ENCODE assay signal across 8 cellular contexts in the genomic region with DNA sequence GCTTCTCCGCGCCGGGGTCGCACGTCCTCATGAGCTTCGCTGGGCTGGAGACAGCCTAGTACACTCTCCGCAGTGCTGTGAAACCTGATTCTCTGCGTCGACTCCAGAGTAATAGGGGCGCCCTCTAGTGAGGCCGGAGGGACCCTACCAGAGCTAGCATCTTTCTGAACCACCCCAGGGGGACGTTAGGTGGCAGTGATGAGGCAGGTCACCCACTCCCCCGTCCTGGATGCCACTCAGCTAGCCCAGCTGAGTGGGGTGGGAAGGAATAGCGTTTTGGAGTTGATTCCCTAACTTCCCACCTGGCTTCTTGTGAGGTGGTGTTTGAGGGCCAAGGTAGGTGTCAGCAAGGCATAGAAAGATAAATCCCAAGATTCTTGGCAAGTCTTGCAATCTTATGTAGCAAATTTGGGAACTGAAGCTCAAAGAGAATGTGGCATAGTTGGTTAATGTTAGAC. TPM values are rescaled to one million over a fixed set of nuclear protein-coding genes. Genes with fewer than 3 reads are reported as not detected.
DNase-seq lines count a peak whose midpoint lies in the region; ATAC-seq and TF ChIP-seq lines count a peak whose summit lies in the region.

No MANE protein-coding gene starts in this region.

- H3K27ac ChIP-seq in H9 (ENCODE audit: insufficient read length, low read depth, low read length), result no peak overlapping the region
- H3K27ac ChIP-seq in foreskin keratinocyte, result no peak overlapping the region

- no peak overlapping the region for H3T11ph ChIP-seq in H9 (ENCODE audit: low read length)

- no peak overlapping the region for H2BK120ac ChIP-seq in H9 (ENCODE audit: low read depth, low read length, poor library complexity, severe bottlenecking)

- H3K79me2 ChIP-seq in H9 (ENCODE audit: insufficient read depth, low read length), result no peaks in the 10 kb centered on the region

- no peak overlapping the region for H3K4ac ChIP-seq in H9 (ENCODE audit: low read depth, low read length)

- no peak overlapping the region for H2AFZ ChIP-seq in H9 (ENCODE audit: low read length)

- H2AK5ac ChIP-seq in H9 (ENCODE audit: insufficient read length, low read length), result no peak overlapping the region

- WGBS in H9 (ENCODE audit: extremely low coverage, insufficient read length, low lambda C conversion rate), result no CpG with 5 or more reads among the region's 14 CpGs

- no peak overlapping the region for H3K9ac ChIP-seq in H9 (ENCODE audit: extremely low read depth, insufficient read length, low read length)

- H3K9me3 ChIP-seq in H9 (ENCODE audit: control insufficient read depth, low read depth, low read length), result no peaks in the 10 kb centered on the region

- no peak overlapping the region for H4K8ac ChIP-seq in H9 (replicated peaks; ENCODE audit: insufficient read length, low read depth, low read length)

- peaks cover 6% of the 10 kb centered on the region for H4K20me1 ChIP-seq in H9 (ENCODE audit: control insufficient read depth, insufficient read depth, insufficient read length)

- H2BK20ac ChIP-seq in H9 (ENCODE audit: low read depth, low read length, poor library complexity, severe bottlenecking), result no peak overlapping the region

- H4K91ac ChIP-seq in H9 (ENCODE audit: insufficient read length, low read depth, low read length), result no peak overlapping the region

- H3K9me3 Mint-ChIP-seq in H9, result peaks cover 6 to 13% of the 10 kb centered on the region in 2 experiments
- H3K9me3 Mint-ChIP-seq in activated T-helper 17 cell treated with anti-CD3 and anti-CD28 coated beads, Interleukin-2, amount 50 U/mL, for 72 hours, result no peaks in the 10 kb centered on the region

- H3K23me2 ChIP-seq in H9 (ENCODE audit: insufficient read length, low read depth, low read length, poor library complexity, severe bottlenecking), result peaks cover 2% of the 10 kb centered on the region

- H3K27me3 ChIP-seq in H9 (ENCODE audit: insufficient read depth, low read length) (peaks cover 47% of the 10 kb centered on the region), foreskin keratinocyte (peaks cover 49% of the 10 kb centered on the region)

- peak; percentile 98 for ATAC-seq in activated T-helper 17 cell treated with anti-CD3 and anti-CD28 coated beads, Interleukin-2, amount 50 U/mL, for 72 hours (replicated peaks)
- ATAC-seq in foreskin keratinocyte, result peak; percentile 88

- H3K27ac Mint-ChIP-seq in H9, result no peak overlapping the region
- no peak overlapping the region for H3K27ac Mint-ChIP-seq in activated T-helper 17 cell treated with anti-CD3 and anti-CD28 coated beads, Interleukin-2, amount 50 U/mL, for 72 hours

- peak overlapping the region in 1 of 2 experiments; percentile 70; a peak in 3 of 5 replicates for H3K4me3 Mint-ChIP-seq in H9
- peak overlapping the region; percentile 57 for H3K4me3 Mint-ChIP-seq in activated T-helper 17 cell treated with anti-CD3 and anti-CD28 coated beads, Interleukin-2, amount 50 U/mL, for 72 hours

- TF ChIP-seq CTCF in H9 (conservative IDR thresholded peaks at IDR 0.05) (peak; percentile 100), foreskin keratinocyte (conservative IDR thresholded peaks at IDR 0.05) (peak; percentile 99)

- no peak overlapping the region for H2BK12ac ChIP-seq in H9 (ENCODE audit: insufficient read length, low read depth, low read length)

- H3K4me1 ChIP-seq in H9 (ENCODE audit: insufficient read depth, low read length) (no peaks in the 10 kb centered on the region; the same call in 1 of the 2 replicates), foreskin keratinocyte (peaks cover 8% of the 10 kb centered on the region)

- no peak overlapping the region for H3K18ac ChIP-seq in H9 (ENCODE audit: insufficient read length, low read depth, low read length)

- no peak overlapping the region for H3K23ac ChIP-seq in H9 (ENCODE audit: insufficient read length, low read depth, low read length)

- H3K36me3 Mint-ChIP-seq in H9 (ENCODE audit: insufficient read depth in 1 of 3, low read depth in 3 of 3), result no peaks in the 10 kb centered on the region; a peak in 2 of 7 replicates
- no peaks in the 10 kb centered on the region for H3K36me3 Mint-ChIP-seq in activated T-helper 17 cell treated with anti-CD3 and anti-CD28 coated beads, Interleukin-2, amount 50 U/mL, for 72 hours (ENCODE audit: low read depth)

- H3K79me1 ChIP-seq in H9 (ENCODE audit: insufficient read depth, low read depth, low read length, poor library complexity, severe bottlenecking), result no peaks in the 10 kb centered on the region

- H4K5ac ChIP-seq in H9 (ENCODE audit: insufficient read length, low read depth, low read length), result no peak overlapping the region

- no peak overlapping the region for H3K14ac ChIP-seq in H9 (ENCODE audit: insufficient read depth, low read length)

- peak overlapping the region; percentile 46 for H3K4me2 ChIP-seq in H9 (ENCODE audit: insufficient read depth, insufficient read length, low read length)

- H3K56ac ChIP-seq in H9 (ENCODE audit: insufficient read length, low read depth, low read length), result no peak overlapping the region

- no peak overlapping the region for H2BK5ac ChIP-seq in H9 (ENCODE audit: insufficient read length, low read length)

- H3K27me3 Mint-ChIP-seq in H9 (ENCODE audit: low read depth), result peaks cover 82% of the 10 kb centered on the region
- H3K27me3 Mint-ChIP-seq in activated T-helper 17 cell treated with anti-CD3 and anti-CD28 coated beads, Interleukin-2, amount 50 U/mL, for 72 hours, result peaks cover 53% of the 10 kb centered on the region

- no peak overlapping the region for H2BK15ac ChIP-seq in H9 (ENCODE audit: low read depth, low read length)

- H3K4me1 Mint-ChIP-seq in H9, result peaks cover 12 to 27% of the 10 kb centered on the region in 2 experiments
- peaks cover 10% of the 10 kb centered on the region for H3K4me1 Mint-ChIP-seq in activated T-helper 17 cell treated with anti-CD3 and anti-CD28 coated beads, Interleukin-2, amount 50 U/mL, for 72 hours

- DNase-seq in ELR (ENCODE audit: low read depth) (peak; percentile 86), H9 (peak; percentile 92), LoVo (ENCODE audit: low spot score) (peak; percentile 85), RPMI8226 (peak; percentile 80), foreskin keratinocyte (peak; percentile 47 to 75), nucleus accumbens (lab: John Stamatoyannopoulos, UW) (peak; percentile 8 to 95 (median 80)), superior temporal gyrus (ENCODE audit: extremely low spot score) (peak; percentile 97)

RNA-seq across cellular contexts. Expression of gene DUOXA2, which starts 4.0 kb away (rescaled TPM):
- total RNA-seq in H9 (2021), result not detected in 2 replicates
- total RNA-seq in activated T-helper 17 cell treated with anti-CD3 and anti-CD28 coated beads, Interleukin-2, amount 50 U/mL, for 72 hours, result under 1 TPM in 1 of 2 donors, not detected in 1; 0.13 TPM
- total RNA-seq in foreskin keratinocyte, result not detected in 2 replicates
- polyA plus RNA-seq in foreskin keratinocyte, result not detected in 2 replicates

RNA-seq across cellular contexts. Expression of gene DUOX2, which starts 4.2 kb away (rescaled TPM):
- total RNA-seq in H9 (2021), result 0.29 and 0.42 TPM in 2 replicates
- under 1 TPM in 1 of 2 donors, not detected in 1; 0.21 TPM for total RNA-seq in activated T-helper 17 cell treated with anti-CD3 and anti-CD28 coated beads, Interleukin-2, amount 50 U/mL, for 72 hours
- 0.39 and 0.41 TPM in 2 replicates for total RNA-seq in foreskin keratinocyte
- 0.10 and 0.13 TPM in 2 replicates for polyA plus RNA-seq in foreskin keratinocyte

RNA-seq across cellular contexts. Expression of gene DUOXA1, which starts 11.5 kb away (rescaled TPM):
- total RNA-seq in H9 (2021), result 1.2 and 1.3 TPM in 2 replicates
- total RNA-seq in activated T-helper 17 cell treated with anti-CD3 and anti-CD28 coated beads, Interleukin-2, amount 50 U/mL, for 72 hours, result under 1 TPM in 1 of 2 donors, not detected in 1; 0.58 TPM
- total RNA-seq in foreskin keratinocyte, result 7.0 and 9.8 TPM in 2 replicates
- 5.7 TPM in 2 replicates for polyA plus RNA-seq in foreskin keratinocyte

RNA-seq across cellular contexts. Expression of gene DUOX1, which starts 11.6 kb away (rescaled TPM):
- 2.3 and 2.6 TPM in 2 replicates for total RNA-seq in H9 (2021)
- under 1 TPM; 0.06 to 0.42 TPM for total RNA-seq in activated T-helper 17 cell treated with anti-CD3 and anti-CD28 coated beads, Interleukin-2, amount 50 U/mL, for 72 hours
- total RNA-seq in foreskin keratinocyte, result 16.3 and 17.8 TPM in 2 replicates
- 9.5 and 10.1 TPM in 2 replicates for polyA plus RNA-seq in foreskin keratinocyte
